In genomic region chr17:9240659-9241370, GRCh38 we compare ENCODE assay signal across 7 cellular contexts.
DNase-seq lines count a peak whose midpoint lies in the region; ATAC-seq, FAIRE-seq and TF ChIP-seq lines count a peak whose summit lies in the region.

No MANE protein-coding gene starts in this region.

- CTCF ChIA-PET in K562 (lab: Yijun Ruan, JAX; ENCODE audit: low intra/inter-chr PET ratio) = no interaction called here

- no peaks in the 10 kb centered on the region for H3K79me2 ChIP-seq in K562 (ENCODE audit: control insufficient read depth, insufficient read depth, low read length)

- no peaks in the 10 kb centered on the region for H3K9me3 ChIP-seq in K562 (replicated peaks; ENCODE audit: control insufficient read depth, insufficient read depth, low read depth, low read length)

- 20% methylated on average over 6 of the region's 17 CpGs for WGBS in K562 (ENCODE audit: insufficient coverage, low coverage, missing lambda C conversion rate)

- TF ChIP-seq EP300 in K562 (IDR thresholded peaks at IDR 0.05; ENCODE audit: low read length) = no peak

- H3K4me2 ChIP-seq in K562 (ENCODE audit: insufficient read depth, low read length) = peak overlapping the region; percentile 37; the same call in 1 of the 2 replicates

- no peak for TF ChIP-seq RAD21 in K562 (CRISPR knock-in tag; conservative IDR thresholded peaks at IDR 0.05 in 1 of 2, IDR thresholded peaks at IDR 0.05 in 1 of 2)

- POLR2A ChIA-PET in K562 (lab: Yijun Ruan, JAX) = interaction anchor here (0.5 to 1.0 kb wide), 4 partner anchors 54 to 1197 kb away, joined by 3 read pairs; no protein-coding TSS in a partner anchor

- no peaks in the 10 kb centered on the region for H3K36me3 ChIP-seq in K562 (ENCODE audit: control insufficient read depth, insufficient read depth, low read length)

- H3K4me3 ChIP-seq in K562 (no peak overlapping the region), skin epidermis (peak overlapping the region; percentile 31 to 48 (median 42))

- no peak for TF ChIP-seq CTCF in K562 (IDR thresholded peaks at IDR 0.05 in 2 of 3, conservative IDR thresholded peaks at IDR 0.05 in 1 of 3; ENCODE audit: insufficient read depth in 2 of 3, low read depth in 1 of 3, low read length in 3 of 3)

- no peaks in the 10 kb centered on the region for H3K9me1 ChIP-seq in K562 (ENCODE audit: control insufficient read depth, insufficient read depth, low read length)

- H3K4me1 ChIP-seq in K562 (replicated peaks in 1 of 2; ENCODE audit: control insufficient read depth in 2 of 2, insufficient read depth in 2 of 2, low read length in 2 of 2) = peaks cover 0 to 20% of the 10 kb centered on the region in 2 experiments; a peak in 2 of 5 replicates

- H3K27ac ChIP-seq in K562 (ENCODE audit: extremely low read depth, low read depth, low read length) = no peak overlapping the region
- peak overlapping the region in 20 of 21 experiments; percentile 39 to 99 (median 82) for H3K27ac ChIP-seq in skin epidermis

- DNase-seq in HuH-7.5 (ENCODE audit: low spot score) = peak; percentile 51
- peak; percentile 17 to 32 (median 26) for DNase-seq in K562 (ENCODE audit: extremely low read depth in 1 of 4, low spot score in 3 of 4)
- peak; percentile 67 for DNase-seq in iPS-NIHi7 (ENCODE audit: extremely low spot score)
- DNase-seq in ACHN = no peak

- FAIRE-seq in K562 (lab: Jason Lieb, UNC) = no peak

- peak overlapping the region; percentile 59; the same call in 1 of the 2 replicates for H2AFZ ChIP-seq in K562 (ENCODE audit: low read depth, low read length)

- H3K9ac ChIP-seq in K562 (ENCODE audit: insufficient read depth in 1 of 2, low read depth in 2 of 2, low read length in 2 of 2) = peak overlapping the region in 1 of 2 experiments; percentile 82; a peak in 1 of 4 replicates

- H3K27me3 ChIP-seq in K562 (ENCODE audit: control insufficient read depth in 2 of 2, insufficient read depth in 2 of 2, low read length in 2 of 2) = peaks cover 0 to 26% of the 10 kb centered on the region in 2 experiments; a peak in 2 of 5 replicates

- in situ Hi-C loops in K562 (cut with MboI) (no loop called here), ACHN (cut with HindIII; ENCODE audit: low pct_ligation_motif_present, low pct_unique_long_range_greater_than_20kb, low sequenced_read_pairs) (no loop called here)

- BruUV-seq in K562 (replicated peaks; lab: Mats Ljungman, UMichigan) = no TSS peak

- peak; percentile 62 for ATAC-seq in K562
- no peak for ATAC-seq in HG02840 (IDR thresholded peaks at IDR 0.05; ENCODE audit: low FRiP score, unreplicated experiment)
- ATAC-seq in GM19023 (IDR thresholded peaks at IDR 0.05; ENCODE audit: unreplicated experiment) = no peak

- 0 out of 2 replicates have a peak, but pooled peaks cover 5% of the 10 kb centered on the region for H4K20me1 ChIP-seq in K562 (replicated peaks; ENCODE audit: control insufficient read depth, insufficient read depth, low read length)

- intact Hi-C loops in K562 (cut with micrococcal nuclease) = no loop called here

- no peak for TF ChIP-seq POLR2A in K562 (conservative IDR thresholded peaks at IDR 0.05)

TF ChIP-seq in K562, 482 proteins besides CTCF, POLR2A, EP300 and RAD21 (continues in another document):
- TF ChIP-seq CBFB (CRISPR knock-in tag; IDR thresholded peaks at IDR 0.05) = no peak
- no peak for TF ChIP-seq FUS (optimal IDR thresholded peaks at IDR 0.05; ENCODE audit: low read depth, low read length)
- TF ChIP-seq ZNF174 (CRISPR knock-in tag; IDR thresholded peaks at IDR 0.05) = no peak
- no peak for TF ChIP-seq FOXJ3 (CRISPR knock-in tag; IDR thresholded peaks at IDR 0.05)
- TF ChIP-seq CBX2 (IDR thresholded peaks at IDR 0.05; ENCODE audit: insufficient read depth, low read length, poor library complexity, severe bottlenecking) = no peak
- TF ChIP-seq XRCC3 (IDR thresholded peaks at IDR 0.05) = no peak
- no peak for TF ChIP-seq BCOR (IDR thresholded peaks at IDR 0.05)
- TF ChIP-seq MEF2A (IDR thresholded peaks at IDR 0.05; ENCODE audit: control insufficient read depth, low read depth, low read length) = peak; percentile 74
- 0 out of 4 replicates have a peak, but pooled peaks of 1 of the 2 experiments have one; percentile 24 for TF ChIP-seq FOXA3 (CRISPR knock-in tag; conservative IDR thresholded peaks at IDR 0.05 in 1 of 2, IDR thresholded peaks at IDR 0.05 in 1 of 2)
- TF ChIP-seq ZNF316 (IDR thresholded peaks at IDR 0.05) = no peak
- no peak for TF ChIP-seq MGA (IDR thresholded peaks at IDR 0.05)
